Comparison of ENCODE assay signal across 1 cellular context in the genomic region with DNA sequence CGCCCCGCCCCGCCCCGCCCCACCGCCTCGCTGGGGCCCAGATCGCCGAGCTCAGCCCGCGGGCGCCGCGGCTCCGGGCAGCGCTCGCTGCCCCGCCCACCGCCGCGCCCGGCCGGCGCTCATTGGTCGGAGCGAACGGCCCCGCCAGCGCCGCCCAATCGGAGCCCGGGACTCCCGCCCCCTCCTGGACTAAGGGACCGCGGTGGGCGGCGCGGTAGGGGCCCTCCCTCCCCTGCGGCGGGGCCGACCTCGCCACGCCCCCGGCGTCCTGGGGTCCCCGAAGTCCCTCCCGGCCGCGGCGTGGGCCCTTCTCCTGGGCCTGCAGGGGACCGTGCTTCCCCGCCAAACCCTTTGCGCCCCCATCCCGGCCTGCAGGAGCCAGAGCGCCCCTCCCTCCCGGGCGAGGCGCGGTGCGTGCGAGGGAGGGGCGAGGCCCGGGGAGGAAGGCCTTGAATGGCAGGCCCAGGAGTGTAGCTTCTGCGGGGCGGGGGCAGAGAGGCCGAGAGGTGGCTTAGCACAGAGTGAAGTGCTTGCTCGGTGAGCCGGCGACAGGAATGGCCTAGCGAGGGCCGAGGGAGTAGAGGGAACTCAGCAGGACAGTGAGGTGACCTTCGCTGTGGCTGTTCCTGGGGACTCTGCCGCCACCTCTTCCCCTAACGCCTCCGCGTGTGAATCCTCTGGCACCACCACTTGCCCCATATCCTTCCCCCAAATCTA.
TF ChIP-seq lines count a peak whose summit lies in the region.

TSS of gene CAMKK1 (minus strand) at position 51 of the 717 bp plus-strand sequence. CDS start 7,366 bp downstream, outside the sequence.

TF ChIP-seq in H1, 55 proteins besides CTCF, POLR2A, EP300 and RAD21:
- no peak for TF ChIP-seq SIN3A (conservative IDR thresholded peaks at IDR 0.05 in 1 of 2, IDR thresholded peaks at IDR 0.05 in 1 of 2; ENCODE audit: low read depth in 1 of 2, low read length in 2 of 2)
- no peak for TF ChIP-seq NRF1 (IDR thresholded peaks at IDR 0.05; ENCODE audit: low read depth, low read length)
- TF ChIP-seq, protein P1, sequence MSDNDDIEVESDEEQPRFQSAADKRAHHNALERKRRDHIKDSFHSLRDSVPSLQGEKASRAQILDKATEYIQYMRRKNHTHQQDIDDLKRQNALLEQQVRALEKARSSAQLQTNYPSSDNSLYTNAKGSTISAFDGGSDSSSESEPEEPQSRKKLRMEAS (IDR thresholded peaks at IDR 0.05), result peak; percentile 39
- TF ChIP-seq KDM4A (IDR thresholded peaks at IDR 0.05; ENCODE audit: low read depth, low read length, severe bottlenecking), result peak; percentile 58
- TF ChIP-seq POLR2AphosphoS5 (IDR thresholded peaks at IDR 0.05; ENCODE audit: low read depth, low read length), result peak; percentile 41; the same call in 1 of the 2 replicates
- no peak for TF ChIP-seq FOSL1 (IDR thresholded peaks at IDR 0.05; ENCODE audit: insufficient read depth, low read depth, low read length)
- TF ChIP-seq RBBP5 (IDR thresholded peaks at IDR 0.05; ENCODE audit: borderline replicate concordance, low read depth, low read length), result 0 out of 2 replicates have a peak, but pooled peaks have one; percentile 19
- peak; percentile 21; the same call in 1 of the 2 replicates for TF ChIP-seq PHF8 (conservative IDR thresholded peaks at IDR 0.05; ENCODE audit: low read depth, low read length)
- peak in 1 of 2 experiments; percentile 60; a peak in 1 of 4 replicates for TF ChIP-seq HDAC2 (IDR thresholded peaks at IDR 0.05; ENCODE audit: borderline replicate concordance in 1 of 2, low read depth in 2 of 2, low read length in 2 of 2)
- TF ChIP-seq, protein P2, sequence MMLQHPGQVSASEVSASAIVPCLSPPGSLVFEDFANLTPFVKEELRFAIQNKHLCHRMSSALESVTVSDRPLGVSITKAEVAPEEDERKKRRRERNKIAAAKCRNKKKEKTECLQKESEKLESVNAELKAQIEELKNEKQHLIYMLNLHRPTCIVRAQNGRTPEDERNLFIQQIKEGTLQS (IDR thresholded peaks at IDR 0.05; ENCODE audit: insufficient read depth, low read depth, low read length), result no peak
- 0 out of 2 replicates have a peak, but pooled peaks have one; percentile 45 for TF ChIP-seq TAF1 (IDR thresholded peaks at IDR 0.05; ENCODE audit: low read depth, low read length)
- TF ChIP-seq ASH2L (IDR thresholded peaks at IDR 0.05; ENCODE audit: low read length), result peak; percentile 26
